Comparison of ENCODE assay signal across 23 cellular contexts in the genomic region with DNA sequence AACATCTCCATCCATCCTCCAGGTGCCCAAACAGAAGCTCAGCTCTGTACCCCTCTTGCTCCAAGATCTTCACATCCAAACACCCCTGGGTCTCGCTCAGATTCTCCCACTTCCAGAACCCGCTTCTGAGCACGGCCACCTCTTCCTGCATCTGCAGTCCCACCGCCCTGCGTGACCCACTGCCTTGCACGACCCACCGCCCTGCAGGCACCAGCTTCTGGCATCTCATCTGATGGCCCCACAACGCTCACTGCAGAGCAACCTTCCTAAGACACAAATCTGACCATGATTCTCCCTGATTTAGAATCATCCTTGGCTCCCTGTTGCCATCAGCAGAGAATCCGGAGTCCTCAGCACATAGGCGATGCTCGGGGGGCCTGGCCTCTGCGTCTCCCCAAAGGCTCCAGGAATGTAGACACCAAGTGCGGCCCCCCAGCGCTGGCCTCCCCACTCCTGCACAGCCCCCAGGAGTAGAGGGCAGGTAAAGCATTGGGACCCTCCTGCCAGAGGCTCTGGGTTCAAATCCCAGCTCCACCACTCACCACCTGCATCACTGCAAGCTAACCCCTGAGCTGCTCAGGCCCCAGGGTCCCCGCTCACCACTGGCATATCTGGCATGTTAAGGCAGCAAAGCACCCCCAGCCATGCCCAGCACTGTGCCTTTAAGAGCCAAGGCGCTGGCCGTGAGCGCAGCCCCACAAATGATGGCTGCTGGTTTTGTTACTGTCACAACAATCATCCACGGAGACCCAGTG.
DNase-seq lines count a peak whose midpoint lies in the region; ATAC-seq and TF ChIP-seq lines count a peak whose summit lies in the region.
"Had no signal": no experiment of that assay in that cellular context is flagged by ENCODE, and none has a peak within 500 bp of the region (broad histone marks: within the 10 kb centered on the region; RNA-seq: fewer than 3 reads in every experiment).

No MANE protein-coding gene starts in this region.

- H3K9me3 Mint-ChIP-seq in chondrocyte (ENCODE audit: low read depth), result no peaks in the 10 kb centered on the region
- H3K9me3 Mint-ChIP-seq in Calu3 (ENCODE audit: low read depth, unreplicated experiment), result peaks cover 8% of the 10 kb centered on the region
- H3K9me3 Mint-ChIP-seq: activated naive CD8-positive, alpha-beta T cell treated with anti-CD3 and anti-CD28 coated beads for 36 hours; activated T-helper 2 cell treated with anti-CD3 and anti-CD28 coated beads, Interferon-gamma antibody, Interleukin-2, Interleukin-4, amounts not matched to agents 10 μg/mL and 5 μg/mL and 100 μg/mL, durations not matched to agents 14 hours and 24 hours and 36 hours; stimulated activated effector memory CD8-positive, alpha-beta T cell treated with anti-CD3 and anti-CD28 coated beads, Interleukin-12 subunit alpha, Interleukin-12 subunit beta, amount 100 ng/mL, for 72 hours had no signal

- CTCF ChIA-PET in Calu3 (lab: Charles Lee), result interaction anchor here (0.9 kb wide), 1 partner anchor 268 kb away, joined by 3 read pairs; no protein-coding TSS in a partner anchor

- intact Hi-C loops in Calu3 (cut with micrococcal nuclease; ENCODE audit: unreplicated experiment), result no loop called here

- no TSS peak for BruUV-seq in Calu3 (replicated peaks; lab: Mats Ljungman, UMichigan)

- no peaks in the 10 kb centered on the region for H3K27me3 Mint-ChIP-seq in chondrocyte (ENCODE audit: low read depth)
- peaks cover 44% of the 10 kb centered on the region for H3K27me3 Mint-ChIP-seq in Calu3 (ENCODE audit: unreplicated experiment)

- H3K36me3 Mint-ChIP-seq in chondrocyte (ENCODE audit: low read depth) (no peaks in the 10 kb centered on the region), Calu3 (ENCODE audit: insufficient read depth, unreplicated experiment) (no peaks in the 10 kb centered on the region)
- H3K36me3 Mint-ChIP-seq: activated naive CD8-positive, alpha-beta T cell treated with anti-CD3 and anti-CD28 coated beads for 36 hours; naive thymus-derived CD8-positive, alpha-beta T cell; stimulated activated effector memory CD8-positive, alpha-beta T cell treated with anti-CD3 and anti-CD28 coated beads, Interleukin-12 subunit alpha, Interleukin-12 subunit beta, amount 100 ng/mL, for 72 hours had no signal

- H3K4me3 Mint-ChIP-seq in chondrocyte (ENCODE audit: unreplicated experiment) (no peak overlapping the region), Calu3 (ENCODE audit: low read depth, unreplicated experiment) (no peak overlapping the region)
- H3K4me3 Mint-ChIP-seq: activated naive CD8-positive, alpha-beta T cell treated with anti-CD3 and anti-CD28 coated beads for 36 hours; B cell had no signal

- TF ChIP-seq CTCF in chondrocyte (IDR thresholded peaks at IDR 0.05) (no peak), Calu3 (IDR thresholded peaks at IDR 0.05; ENCODE audit: unreplicated experiment) (no peak)

- ATAC-seq in GM19395 (IDR thresholded peaks at IDR 0.05; ENCODE audit: unreplicated experiment) (no peak), HG02678 (IDR thresholded peaks at IDR 0.05; ENCODE audit: unreplicated experiment) (no peak)
- ATAC-seq: gastroesophageal sphincter; naive thymus-derived CD8-positive, alpha-beta T cell; stimulated activated effector memory CD8-positive, alpha-beta T cell treated with anti-CD3 and anti-CD28 coated beads, Interleukin-12 subunit alpha, Interleukin-12 subunit beta, amount 100 ng/mL, for 72 hours had no signal

- H3K27ac Mint-ChIP-seq in chondrocyte (ENCODE audit: unreplicated experiment) (no peak overlapping the region), Calu3 (ENCODE audit: unreplicated experiment) (no peak overlapping the region)
- H3K27ac Mint-ChIP-seq: activated naive CD8-positive, alpha-beta T cell treated with anti-CD3 and anti-CD28 coated beads for 36 hours; activated T-helper 2 cell treated with anti-CD3 and anti-CD28 coated beads, Interferon-gamma antibody, Interleukin-2, Interleukin-4, amounts not matched to agents 10 μg/mL and 5 μg/mL and 100 μg/mL, durations not matched to agents 14 hours and 24 hours and 36 hours; B cell; naive thymus-derived CD8-positive, alpha-beta T cell; stimulated activated effector memory CD8-positive, alpha-beta T cell treated with anti-CD3 and anti-CD28 coated beads, Interleukin-12 subunit alpha, Interleukin-12 subunit beta, amount 100 ng/mL, for 72 hours had no signal

- H3K4me1 Mint-ChIP-seq in chondrocyte (ENCODE audit: low read depth) (peaks cover 18% of the 10 kb centered on the region), Calu3 (ENCODE audit: low read depth, unreplicated experiment) (peaks cover 6% of the 10 kb centered on the region)
- H3K4me1 Mint-ChIP-seq: activated naive CD8-positive, alpha-beta T cell treated with anti-CD3 and anti-CD28 coated beads for 36 hours; B cell had no signal

- DNase-seq in activated CD8-positive, alpha-beta memory T cell treated with anti-CD3 and anti-CD28 coated beads for 24 hours, result peak; percentile 37
- no peak for DNase-seq in activated CD8-positive, alpha-beta memory T cell treated with anti-CD3 and anti-CD28 coated beads, Interleukin-2, amount 50 U/mL, for 4 hours
- DNase-seq in chondrocyte (ENCODE audit: low spot score) (peak; percentile 72), mucosa of gallbladder (ENCODE audit: low spot score) (peak; percentile 9), ureter (ENCODE audit: low spot score) (peak; percentile 31), Calu3 (no peak)
- DNase-seq: activated CD4-positive, CD25-positive, alpha-beta regulatory T cell treated with anti-CD3 and anti-CD28 coated beads, Interleukin-2, amount 50 U/mL, for 72 hours; activated naive CD8-positive, alpha-beta T cell treated with anti-CD3 and anti-CD28 coated beads for 36 hours; cerebellar nuclear complex; effector memory CD4-positive, alpha-beta T cell; esophagus squamous epithelium; NCI-H1048; NCI-H2029; NCI-H226; NCI-H82; SIG-M5 had no signal

Comparison
In these comparisons a context has a peak if more than half of its experiments do, and no peak if none do; other contexts are left out.
1. DNase-seq: peak in activated CD8-positive, alpha-beta memory T cell treated with anti-CD3 and anti-CD28 coated beads for 24 hours (single experiment), chondrocyte (single experiment), mucosa of gallbladder (single experiment) and ureter (single experiment); none in activated CD8-positive, alpha-beta memory T cell treated with anti-CD3 and anti-CD28 coated beads, Interleukin-2, amount 50 U/mL, for 4 hours (single experiment) and Calu3 (single experiment).